ENCODE assay signal across 8 cellular contexts in genomic region chr4:53929955-53930798, GRCh38.
DNase-seq lines count a peak whose midpoint lies in the region; ATAC-seq and TF ChIP-seq lines count a peak whose summit lies in the region.

No MANE protein-coding gene starts in this region.

- peak; percentile 77 for TF ChIP-seq CTCF in cardiac muscle cell (IDR thresholded peaks at IDR 0.05; ENCODE audit: low read depth, low read length)
- TF ChIP-seq CTCF in progenitor cell of endocrine pancreas (IDR thresholded peaks at IDR 0.05; ENCODE audit: unreplicated experiment), result peak; percentile 79

- no peak overlapping the region for H3K4me3 ChIP-seq in CD4-positive, CD25-positive, alpha-beta regulatory T cell (ENCODE audit: low read depth, low read length)
- H3K4me3 ChIP-seq in MG63, result no peak overlapping the region
- H3K4me3 ChIP-seq in cardiac muscle cell, result no peak overlapping the region

- H3K27ac Mint-ChIP-seq in CD4-positive, CD25-positive, alpha-beta regulatory T cell, result no peak overlapping the region
- H3K27ac Mint-ChIP-seq in activated naive CD8-positive, alpha-beta T cell treated with anti-CD3 and anti-CD28 coated beads, Interleukin-2, amount 10 ng/mL, durations not matched to agents 7 days and 5 days, result no peak overlapping the region
- H3K27ac Mint-ChIP-seq in progenitor cell of endocrine pancreas, result no peak overlapping the region

- H3K4me1 ChIP-seq in CD4-positive, CD25-positive, alpha-beta regulatory T cell (ENCODE audit: control insufficient read depth, insufficient read depth, low read length, poor library complexity, severe bottlenecking), result no peaks in the 10 kb centered on the region
- H3K4me1 ChIP-seq in cardiac muscle cell (ENCODE audit: low read depth), result no peaks in the 10 kb centered on the region

- peak; percentile 16 to 65 (median 48) for DNase-seq in CD4-positive, CD25-positive, alpha-beta regulatory T cell
- DNase-seq in MG63 (peak; percentile 91), SK-MEL-5 (ENCODE audit: low read depth, low spot score) (peak; percentile 86), cardiac muscle cell (ENCODE audit: low read depth in 1 of 2, low spot score in 1 of 2) (peak; percentile 85 to 93), progenitor cell of endocrine pancreas (ENCODE audit: low spot score, unreplicated experiment) (peak; percentile 28)
- DNase-seq in activated naive CD8-positive, alpha-beta T cell treated with anti-CD3 and anti-CD28 coated beads, Interleukin-2, amount 10 ng/mL, durations not matched to agents 7 days and 5 days, result peak; percentile 36

- H3K27me3 ChIP-seq in CD4-positive, CD25-positive, alpha-beta regulatory T cell (ENCODE audit: control insufficient read depth, insufficient read depth, low read length), result no peaks in the 10 kb centered on the region
- no peaks in the 10 kb centered on the region for H3K27me3 ChIP-seq in MG63
- H3K27me3 ChIP-seq in cardiac muscle cell, result no peaks in the 10 kb centered on the region

- no peaks in the 10 kb centered on the region for H3K9me3 ChIP-seq in CD4-positive, CD25-positive, alpha-beta regulatory T cell (ENCODE audit: control insufficient read depth in 2 of 2, low read length in 2 of 2)
- H3K9me3 ChIP-seq in MG63, result peaks cover 15% of the 10 kb centered on the region
- no peaks in the 10 kb centered on the region for H3K9me3 ChIP-seq in cardiac muscle cell (ENCODE audit: low read depth)

- H3K27me3 Mint-ChIP-seq in CD4-positive, CD25-positive, alpha-beta regulatory T cell, result peaks cover 12% of the 10 kb centered on the region
- peaks cover 8% of the 10 kb centered on the region for H3K27me3 Mint-ChIP-seq in activated naive CD8-positive, alpha-beta T cell treated with anti-CD3 and anti-CD28 coated beads, Interleukin-2, amount 10 ng/mL, durations not matched to agents 7 days and 5 days
- peaks cover 24% of the 10 kb centered on the region for H3K27me3 Mint-ChIP-seq in progenitor cell of endocrine pancreas

- no peaks in the 10 kb centered on the region for H3K9me3 Mint-ChIP-seq in CD4-positive, CD25-positive, alpha-beta regulatory T cell
- H3K9me3 Mint-ChIP-seq in activated naive CD8-positive, alpha-beta T cell treated with anti-CD3 and anti-CD28 coated beads, Interleukin-2, amount 10 ng/mL, durations not matched to agents 7 days and 5 days, result peaks cover 2% of the 10 kb centered on the region
- peaks cover 3% of the 10 kb centered on the region for H3K9me3 Mint-ChIP-seq in progenitor cell of endocrine pancreas (ENCODE audit: low read depth)

- POLR2A ChIA-PET in activated naive CD8-positive, alpha-beta T cell treated with anti-CD3 and anti-CD28 coated beads, Interleukin-2, amount 10 ng/mL, durations not matched to agents 7 days and 5 days (lab: Charles Lee), result no interaction called here

- in situ Hi-C loops in SK-MEL-5 (cut with HindIII; ENCODE audit: low pct_unique_long_range_greater_than_20kb, low sequenced_read_pairs), result no loop called here

- H3K27ac ChIP-seq in CD4-positive, CD25-positive, alpha-beta regulatory T cell (ENCODE audit: insufficient read depth, low read length, poor library complexity, severe bottlenecking), result no peak overlapping the region
- H3K27ac ChIP-seq in cardiac muscle cell, result no peak overlapping the region

- H3K36me3 Mint-ChIP-seq in CD4-positive, CD25-positive, alpha-beta regulatory T cell, result peaks cover 1% of the 10 kb centered on the region
- no peaks in the 10 kb centered on the region for H3K36me3 Mint-ChIP-seq in activated naive CD8-positive, alpha-beta T cell treated with anti-CD3 and anti-CD28 coated beads, Interleukin-2, amount 10 ng/mL, durations not matched to agents 7 days and 5 days
- H3K36me3 Mint-ChIP-seq in progenitor cell of endocrine pancreas (ENCODE audit: insufficient read depth), result no peaks in the 10 kb centered on the region

- H3K4me1 Mint-ChIP-seq in CD4-positive, CD25-positive, alpha-beta regulatory T cell, result no peaks in the 10 kb centered on the region
- no peaks in the 10 kb centered on the region for H3K4me1 Mint-ChIP-seq in activated naive CD8-positive, alpha-beta T cell treated with anti-CD3 and anti-CD28 coated beads, Interleukin-2, amount 10 ng/mL, durations not matched to agents 7 days and 5 days
- peaks cover 1% of the 10 kb centered on the region for H3K4me1 Mint-ChIP-seq in progenitor cell of endocrine pancreas (ENCODE audit: low read depth)

- peak in 1 of 2 donors; percentile 53 for ATAC-seq in CD4-positive, CD25-positive, alpha-beta regulatory T cell (ENCODE audit: low read depth in 2 of 2)
- ATAC-seq in GM19397 (IDR thresholded peaks at IDR 0.05; ENCODE audit: unreplicated experiment) (peak; percentile 63), HG03521 (IDR thresholded peaks at IDR 0.05; ENCODE audit: unreplicated experiment) (no peak)
- peak; percentile 70 for ATAC-seq in activated naive CD8-positive, alpha-beta T cell treated with anti-CD3 and anti-CD28 coated beads, Interleukin-2, amount 10 ng/mL, durations not matched to agents 7 days and 5 days (ENCODE audit: low read depth)

- no peaks in the 10 kb centered on the region for H3K36me3 ChIP-seq in CD4-positive, CD25-positive, alpha-beta regulatory T cell (ENCODE audit: control insufficient read depth, insufficient read depth, low read length)
- no peaks in the 10 kb centered on the region for H3K36me3 ChIP-seq in MG63
- no peaks in the 10 kb centered on the region for H3K36me3 ChIP-seq in cardiac muscle cell

- H3K4me3 Mint-ChIP-seq in CD4-positive, CD25-positive, alpha-beta regulatory T cell, result no peak overlapping the region
- H3K4me3 Mint-ChIP-seq in activated naive CD8-positive, alpha-beta T cell treated with anti-CD3 and anti-CD28 coated beads, Interleukin-2, amount 10 ng/mL, durations not matched to agents 7 days and 5 days, result no peak overlapping the region
- H3K4me3 Mint-ChIP-seq in progenitor cell of endocrine pancreas (ENCODE audit: low read depth), result no peak overlapping the region

Comparison
In these comparisons a context has a peak if more than half of its experiments do, and no peak if none do; other contexts are left out.
1. DNase-seq: peak in every context shown above with its lines; median percentile 91 in MG63; 89 in cardiac muscle cell; 86 in SK-MEL-5; 48 in CD4-positive, CD25-positive, alpha-beta regulatory T cell; 36 in activated naive CD8-positive, alpha-beta T cell treated with anti-CD3 and anti-CD28 coated beads, Interleukin-2, amount 10 ng/mL, durations not matched to agents 7 days and 5 days; 28 in progenitor cell of endocrine pancreas.